ENCODE assay signal across 1 cellular context in genomic region chr7:1952781-1953180, GRCh38.
TF ChIP-seq lines count a peak whose summit lies in the region.

No MANE protein-coding gene starts in this region.

TF ChIP-seq in HepG2, 621 proteins besides CTCF, POLR2A, EP300 and RAD21 (continued from another document):
- TF ChIP-seq ZHX2 (IDR thresholded peaks at IDR 0.05; ENCODE audit: low read depth) (no peak), ZHX2 (CRISPR knock-in tag; IDR thresholded peaks at IDR 0.05; ENCODE audit: borderline replicate concordance) (no peak)
